In the genomic region with DNA sequence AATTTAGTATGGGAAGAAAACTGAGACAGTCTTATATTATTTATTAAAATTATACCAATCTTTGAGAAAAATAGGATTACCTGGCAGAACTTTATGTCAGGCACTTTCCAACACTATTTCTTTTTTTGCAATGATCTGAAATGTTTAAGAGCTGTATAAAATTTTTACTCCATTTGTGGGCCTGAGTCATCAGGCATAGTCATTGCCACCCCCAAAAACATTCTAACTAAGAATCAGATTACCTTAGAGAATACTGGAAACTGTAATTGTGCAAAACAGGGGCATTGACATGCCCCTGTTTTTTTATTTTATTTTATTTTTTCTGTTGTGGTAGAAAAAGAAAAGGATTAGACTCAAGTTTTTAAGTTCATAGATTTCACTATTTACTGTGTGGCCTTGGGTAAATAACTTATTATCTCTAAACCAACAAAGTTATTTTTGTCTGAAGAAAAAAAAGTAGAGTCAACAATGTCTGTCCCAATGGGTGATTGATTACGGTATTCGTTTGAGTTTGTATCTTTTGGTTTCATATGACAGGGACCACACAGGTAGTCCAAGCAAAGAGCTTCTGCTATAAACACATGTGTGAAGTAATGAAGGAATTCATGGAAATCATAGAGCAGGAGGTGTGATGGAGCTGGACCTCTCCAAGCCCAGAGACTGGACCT, we compare ENCODE assay signal across 21 cellular contexts. TPM values are rescaled to one million over a fixed set of nuclear protein-coding genes. Genes with fewer than 3 reads are reported as not detected.
DNase-seq lines count a peak whose midpoint lies in the region; ATAC-seq and TF ChIP-seq lines count a peak whose summit lies in the region.
"Had no signal": no experiment of that assay in that cellular context is flagged by ENCODE, and none has a peak within 500 bp of the region (broad histone marks: within the 10 kb centered on the region; RNA-seq: fewer than 3 reads in every experiment).

No MANE protein-coding gene starts in this region.

- H3K27me3 ChIP-seq in fibroblast of lung (ENCODE audit: control insufficient read depth, insufficient read depth, low read length), result no peaks in the 10 kb centered on the region
- H3K27me3 ChIP-seq: MG63, SJSA1 had no signal

- no peak overlapping the region for H2AFZ ChIP-seq in fibroblast of lung (ENCODE audit: low read length)

- no peak for TF ChIP-seq CTCF in fibroblast of lung (conservative IDR thresholded peaks at IDR 0.05 in 1 of 2, IDR thresholded peaks at IDR 0.05 in 1 of 2; ENCODE audit: low read depth in 1 of 2, low read length in 2 of 2)

- no peak overlapping the region for H3K27ac ChIP-seq in fibroblast of lung (ENCODE audit: insufficient read depth, low read length)
- H3K27ac ChIP-seq: SJSA1 had no signal

- no peaks in the 10 kb centered on the region for H3K9me3 ChIP-seq in fibroblast of lung (ENCODE audit: control insufficient read depth, insufficient read depth, low read depth, low read length)
- H3K9me3 ChIP-seq: MG63, SJSA1 had no signal

- ATAC-seq in SK-N-SH treated with all-trans-retinoic acid at 6 μM for 48 hours (peak; percentile 70), GM19467 (IDR thresholded peaks at IDR 0.05; ENCODE audit: unreplicated experiment) (no peak), HG03439 (IDR thresholded peaks at IDR 0.05; ENCODE audit: unreplicated experiment) (no peak)

- H4K20me1 ChIP-seq in fibroblast of lung (ENCODE audit: control insufficient read depth, extremely low read depth, insufficient read depth, low read length), result no peaks in the 10 kb centered on the region

- no peaks in the 10 kb centered on the region for H3K79me2 ChIP-seq in fibroblast of lung (ENCODE audit: control insufficient read depth, insufficient read depth, low read length)

- H3K36me3 ChIP-seq in fibroblast of lung (ENCODE audit: control insufficient read depth, insufficient read depth, low read length), result no peaks in the 10 kb centered on the region
- H3K36me3 ChIP-seq: MG63, SJSA1 had no signal

- no peaks in the 10 kb centered on the region for H3K4me1 ChIP-seq in fibroblast of lung (ENCODE audit: control insufficient read depth, extremely low read depth, insufficient read depth, low read length)
- H3K4me1 ChIP-seq: SJSA1 had no signal

- DNase-seq in EH (ENCODE audit: low read depth) (peak; percentile 4), fibroblast of lung (ENCODE audit: low read depth in 2 of 2) (peak; percentile 36 to 59), left kidney (ENCODE audit: low read depth, low spot score) (peak; percentile 70), cerebellar cortex (ENCODE audit: low spot score) (no peak)
- DNase-seq in activated CD4-positive, CD25-positive, alpha-beta regulatory T cell treated with anti-CD3 and anti-CD28 coated beads, Interleukin-2, amount 50 U/mL, for 72 hours, result no peak
- DNase-seq: 8988T, ACHN, Calu3, DMS79 treated with DMSO at 0.1 percent for 48 hours, KG1, MG63, NCI-H1105 treated with DMSO at 0.1 percent for 48 hours, NCI-H2029, NCI-H446 treated with DMSO at 0.1 percent for 48 hours, NCI-H526, Right ventricle myocardium superior, RPMI8226 had no signal

- H3K4me3 ChIP-seq in fibroblast of lung (replicated peaks in 1 of 4; ENCODE audit: control extremely low read depth in 1 of 4, insufficient read depth in 1 of 4, low read depth in 3 of 4, low read length in 4 of 4), result no peak overlapping the region
- H3K4me3 ChIP-seq: MG63, SJSA1 had no signal

- H3K9ac ChIP-seq in fibroblast of lung (ENCODE audit: insufficient read depth, low read length), result no peak overlapping the region

- no peak overlapping the region for H3K4me2 ChIP-seq in fibroblast of lung (ENCODE audit: extremely low read depth, insufficient read depth, low read length)

TF ChIP-seq in SK-N-SH treated with all-trans-retinoic acid at 6 μM for 48 hours, 23 proteins besides CTCF, POLR2A, EP300 and RAD21:
- no peak for TF ChIP-seq ZFP30 (CRISPR knock-in tag; IDR thresholded peaks at IDR 0.05)
- no peak for TF ChIP-seq ESRRG (CRISPR knock-in tag; IDR thresholded peaks at IDR 0.05)
- TF ChIP-seq TCF4 (CRISPR knock-in tag; IDR thresholded peaks at IDR 0.05; ENCODE audit: borderline replicate concordance), result no peak
- TF ChIP-seq ZC3H10 (CRISPR knock-in tag; IDR thresholded peaks at IDR 0.05), result no peak
- no peak for TF ChIP-seq ZNF8 (CRISPR knock-in tag; IDR thresholded peaks at IDR 0.05)
- TF ChIP-seq TOX (CRISPR knock-in tag; IDR thresholded peaks at IDR 0.05; ENCODE audit: borderline replicate concordance), result no peak
- no peak for TF ChIP-seq CSDC2 (CRISPR knock-in tag; IDR thresholded peaks at IDR 0.05)
- TF ChIP-seq, protein P1, sequence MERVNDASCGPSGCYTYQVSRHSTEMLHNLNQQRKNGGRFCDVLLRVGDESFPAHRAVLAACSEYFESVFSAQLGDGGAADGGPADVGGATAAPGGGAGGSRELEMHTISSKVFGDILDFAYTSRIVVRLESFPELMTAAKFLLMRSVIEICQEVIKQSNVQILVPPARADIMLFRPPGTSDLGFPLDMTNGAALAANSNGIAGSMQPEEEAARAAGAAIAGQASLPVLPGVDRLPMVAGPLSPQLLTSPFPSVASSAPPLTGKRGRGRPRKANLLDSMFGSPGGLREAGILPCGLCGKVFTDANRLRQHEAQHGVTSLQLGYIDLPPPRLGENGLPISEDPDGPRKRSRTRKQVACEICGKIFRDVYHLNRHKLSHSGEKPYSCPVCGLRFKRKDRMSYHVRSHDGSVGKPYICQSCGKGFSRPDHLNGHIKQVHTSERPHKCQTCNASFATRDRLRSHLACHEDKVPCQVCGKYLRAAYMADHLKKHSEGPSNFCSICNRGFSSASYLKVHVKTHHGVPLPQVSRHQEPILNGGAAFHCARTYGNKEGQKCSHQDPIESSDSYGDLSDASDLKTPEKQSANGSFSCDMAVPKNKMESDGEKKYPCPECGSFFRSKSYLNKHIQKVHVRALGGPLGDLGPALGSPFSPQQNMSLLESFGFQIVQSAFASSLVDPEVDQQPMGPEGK (CRISPR knock-in tag; IDR thresholded peaks at IDR 0.05; ENCODE audit: borderline replicate concordance), result no peak
- TF ChIP-seq ZFP3 (CRISPR knock-in tag; IDR thresholded peaks at IDR 0.05), result no peak
- TF ChIP-seq PPARA (CRISPR knock-in tag; IDR thresholded peaks at IDR 0.05; ENCODE audit: borderline replicate concordance), result no peak
- no peak for TF ChIP-seq ZNF565 (CRISPR knock-in tag; conservative IDR thresholded peaks at IDR 0.05; ENCODE audit: low read depth)
- TF ChIP-seq OSR1 (CRISPR knock-in tag; IDR thresholded peaks at IDR 0.05), result no peak

RNA-seq across cellular contexts. Expression of a gene that starts 24.6 kb away (rescaled TPM):
- 15.7 and 86.9 TPM in 2 replicates for total RNA-seq in fibroblast of lung
- 17.9 and 58.2 TPM in 2 replicates for polyA plus RNA-seq in fibroblast of lung
- polyA plus RNA-seq in fibroblast of lung (2012), result 13.1 and 40.9 TPM in 2 replicates
- polyA minus RNA-seq in fibroblast of lung (ENCODE audit: low replicate concordance), result 9.5 and 34.2 TPM in 2 replicates
- total RNA-seq: Calu3 had no signal

Comparison
In these comparisons a context has a peak if more than half of its experiments do, and no peak if none do; other contexts are left out.
1. DNase-seq: peak in EH (single experiment), fibroblast of lung (2 of 2) and left kidney (single experiment); none in activated CD4-positive, CD25-positive, alpha-beta regulatory T cell treated with anti-CD3 and anti-CD28 coated beads, Interleukin-2, amount 50 U/mL, for 72 hours (single experiment) and cerebellar cortex (single experiment).